In genomic region chr22:16917144-16918003, GRCh38 we compare ENCODE assay signal across 8 cellular contexts.
A peak's percentile ranks its signal among the peaks of the same experiment; 100 is the strongest.
DNase-seq lines count a peak whose midpoint lies in the region; ATAC-seq and TF ChIP-seq lines count a peak whose summit lies in the region.

No MANE protein-coding gene starts in this region.

- H3K27ac Mint-ChIP-seq in CD8-positive, alpha-beta memory T cell = no peak overlapping the region
- H3K27ac Mint-ChIP-seq in activated CD4-positive, alpha-beta memory T cell treated with anti-CD3 and anti-CD28 coated beads, Interleukin-2, amount 10 ng/mL, durations not matched to agents 7 days and 5 days = no peak overlapping the region

- H3K36me3 Mint-ChIP-seq in CD8-positive, alpha-beta memory T cell = no peaks in the 10 kb centered on the region
- H3K36me3 Mint-ChIP-seq in activated CD4-positive, alpha-beta memory T cell treated with anti-CD3 and anti-CD28 coated beads, Interleukin-2, amount 10 ng/mL, durations not matched to agents 7 days and 5 days (ENCODE audit: low read depth) = no peaks in the 10 kb centered on the region

- H3K4me1 Mint-ChIP-seq in CD8-positive, alpha-beta memory T cell = peaks cover 0 to 5% (median 1%) of the 10 kb centered on the region in 3 donors
- H3K4me1 Mint-ChIP-seq in activated CD4-positive, alpha-beta memory T cell treated with anti-CD3 and anti-CD28 coated beads, Interleukin-2, amount 10 ng/mL, durations not matched to agents 7 days and 5 days = peaks cover 7% of the 10 kb centered on the region

- no peak for ATAC-seq in GM21367 (IDR thresholded peaks at IDR 0.05; ENCODE audit: unreplicated experiment)

- CTCF ChIA-PET in CD8-positive, alpha-beta memory T cell (lab: Charles Lee) = interaction anchor here (0.7 to 1.4 kb wide), 2 partner anchors 138 to 140 kb away, joined by 3 to 6 read pairs; no protein-coding TSS in a partner anchor
- CTCF ChIA-PET in HEK293T (lab: Yijun Ruan, JAX) = interaction anchor here (0.6 to 2.5 kb wide), 9 partner anchors 11 to 144 kb away, joined by 3 to 20 read pairs (median 4); no protein-coding TSS in a partner anchor
- CTCF ChIA-PET in activated CD4-positive, alpha-beta memory T cell treated with anti-CD3 and anti-CD28 coated beads, Interleukin-2, amount 10 ng/mL, durations not matched to agents 7 days and 5 days (lab: Charles Lee) = interaction anchor here (0.6 to 1.8 kb wide), 8 partner anchors 116 to 584 kb away, joined by 3 to 11 read pairs (median 3); no protein-coding TSS in a partner anchor

- no peaks in the 10 kb centered on the region for H3K9me3 Mint-ChIP-seq in CD8-positive, alpha-beta memory T cell
- no peaks in the 10 kb centered on the region for H3K9me3 Mint-ChIP-seq in activated CD4-positive, alpha-beta memory T cell treated with anti-CD3 and anti-CD28 coated beads, Interleukin-2, amount 10 ng/mL, durations not matched to agents 7 days and 5 days

- no peaks in the 10 kb centered on the region for H3K9me3 ChIP-seq in CD8-positive, alpha-beta memory T cell (ENCODE audit: low read length)

- no peaks in the 10 kb centered on the region for H3K4me1 ChIP-seq in CD8-positive, alpha-beta memory T cell (ENCODE audit: insufficient read depth, low read length)

- H3K4me3 ChIP-seq in CD8-positive, alpha-beta memory T cell (ENCODE audit: low read length) = no peak overlapping the region
- H3K4me3 ChIP-seq in epithelial cell of esophagus (ENCODE audit: low read length) = no peak overlapping the region

- H3K4me3 Mint-ChIP-seq in CD8-positive, alpha-beta memory T cell = no peak overlapping the region
- H3K4me3 Mint-ChIP-seq in activated CD4-positive, alpha-beta memory T cell treated with anti-CD3 and anti-CD28 coated beads, Interleukin-2, amount 10 ng/mL, durations not matched to agents 7 days and 5 days = no peak overlapping the region

- peak in 3 of 5 donors; percentile 6 to 46 (median 32) for DNase-seq in CD8-positive, alpha-beta memory T cell
- DNase-seq in HEK293T (ENCODE audit: extremely low spot score) (peak; percentile 80), NCI-H460 (ENCODE audit: extremely low read depth, low read depth) (peak; percentile 38), epithelial cell of esophagus (ENCODE audit: low read depth) (peak; percentile 30), myocyte (ENCODE audit: low read depth) (peak; percentile 44)
- DNase-seq in activated CD4-positive, alpha-beta memory T cell treated with anti-CD3 and anti-CD28 coated beads, Interleukin-2, amount 10 ng/mL, durations not matched to agents 7 days and 5 days = peak; percentile 55
- peak; percentile 54 for DNase-seq in stimulated activated CD8-positive, alpha-beta memory T cell treated with anti-CD3 and anti-CD28 coated beads, Interleukin-7, amount 100 ng/mL, for 24 hours (ENCODE audit: low read depth)

- peaks cover 13 to 54% of the 10 kb centered on the region in 2 donors for H3K27me3 Mint-ChIP-seq in CD8-positive, alpha-beta memory T cell
- H3K27me3 Mint-ChIP-seq in activated CD4-positive, alpha-beta memory T cell treated with anti-CD3 and anti-CD28 coated beads, Interleukin-2, amount 10 ng/mL, durations not matched to agents 7 days and 5 days = peaks cover 23% of the 10 kb centered on the region

- H3K27ac ChIP-seq in CD8-positive, alpha-beta memory T cell (ENCODE audit: low read depth, low read length) = no peak overlapping the region

- POLR2A ChIA-PET in CD8-positive, alpha-beta memory T cell (lab: Charles Lee) = no interaction called here
- POLR2A ChIA-PET in HEK293T (lab: Yijun Ruan, JAX) = no interaction called here
- POLR2A ChIA-PET in activated CD4-positive, alpha-beta memory T cell treated with anti-CD3 and anti-CD28 coated beads, Interleukin-2, amount 10 ng/mL, durations not matched to agents 7 days and 5 days (lab: Charles Lee) = no interaction called here

- no peaks in the 10 kb centered on the region for H3K27me3 ChIP-seq in CD8-positive, alpha-beta memory T cell (ENCODE audit: insufficient read depth, low read length, poor library complexity, severe bottlenecking)

- TF ChIP-seq CTCF in epithelial cell of esophagus (IDR thresholded peaks at IDR 0.05; ENCODE audit: insufficient read depth, low read depth, low read length, missing control alignments) = peak; percentile 48

- H3K36me3 ChIP-seq in CD8-positive, alpha-beta memory T cell (ENCODE audit: insufficient read depth, low read length) = no peaks in the 10 kb centered on the region

TF ChIP-seq in HEK293T, 16 proteins besides CTCF, POLR2A, EP300 and RAD21:
- no peak for TF ChIP-seq ELF4 (IDR thresholded peaks at IDR 0.05)
- TF ChIP-seq FOXA1 (IDR thresholded peaks at IDR 0.05) = no peak
- no peak for TF ChIP-seq SP1 (IDR thresholded peaks at IDR 0.05)
- no peak for TF ChIP-seq HDGF (IDR thresholded peaks at IDR 0.05; ENCODE audit: borderline replicate concordance)
- TF ChIP-seq FOXK2 (IDR thresholded peaks at IDR 0.05) = no peak
- no peak for TF ChIP-seq SUZ12 (IDR thresholded peaks at IDR 0.05)
- no peak for TF ChIP-seq PKNOX1 (IDR thresholded peaks at IDR 0.05)
- no peak for TF ChIP-seq LEF1 (IDR thresholded peaks at IDR 0.05; ENCODE audit: borderline replicate concordance)
- no peak for TF ChIP-seq BHLHE40 (IDR thresholded peaks at IDR 0.05; ENCODE audit: borderline replicate concordance)
- TF ChIP-seq CTBP1 (IDR thresholded peaks at IDR 0.05; ENCODE audit: borderline replicate concordance) = no peak
- TF ChIP-seq L3MBTL2 (conservative IDR thresholded peaks at IDR 0.05) = no peak
- TF ChIP-seq FOXM1 (IDR thresholded peaks at IDR 0.05; ENCODE audit: borderline replicate concordance) = no peak
- no peak for TF ChIP-seq TARDBP (IDR thresholded peaks at IDR 0.05)
- TF ChIP-seq ARNT (IDR thresholded peaks at IDR 0.05) = no peak
- TF ChIP-seq ZNF384 (IDR thresholded peaks at IDR 0.05) = no peak
- TF ChIP-seq NFRKB (IDR thresholded peaks at IDR 0.05) = no peak

Comparison
In these comparisons a context has a peak if more than half of its experiments do, and no peak if none do; other contexts are left out.
1. DNase-seq: peak in every context shown above with its lines; median percentile 80 in HEK293T; 55 in activated CD4-positive, alpha-beta memory T cell treated with anti-CD3 and anti-CD28 coated beads, Interleukin-2, amount 10 ng/mL, durations not matched to agents 7 days and 5 days; 54 in stimulated activated CD8-positive, alpha-beta memory T cell treated with anti-CD3 and anti-CD28 coated beads, Interleukin-7, amount 100 ng/mL, for 24 hours; 44 in myocyte; 38 in NCI-H460; 32 in CD8-positive, alpha-beta memory T cell; 30 in epithelial cell of esophagus.